15 cellular contexts compared by ENCODE assay signal in genomic region chr1:236458991-236459390, GRCh38.
DNase-seq lines count a peak whose midpoint lies in the region; ATAC-seq and TF ChIP-seq lines count a peak whose summit lies in the region.
"Had no signal": no experiment of that assay in that cellular context is flagged by ENCODE, and none has a peak within 500 bp of the region (broad histone marks: within the 10 kb centered on the region; RNA-seq: fewer than 3 reads in every experiment).

No MANE protein-coding gene starts in this region.

- ATAC-seq in GM19035 (IDR thresholded peaks at IDR 0.05; ENCODE audit: unreplicated experiment), result no peak
- no peak for ATAC-seq in GM21423 (IDR thresholded peaks at IDR 0.05; ENCODE audit: unreplicated experiment)
- ATAC-seq: A549; CD8-positive, alpha-beta T cell had no signal

- H3K36me3 Mint-ChIP-seq in mesothelial cell of epicardium, result peaks cover 14% of the 10 kb centered on the region
- H3K36me3 Mint-ChIP-seq: CD8-positive, alpha-beta T cell had no signal

- no peak overlapping the region for H3K4me3 Mint-ChIP-seq in mesothelial cell of epicardium
- H3K4me3 Mint-ChIP-seq: B cell; CD4-positive, alpha-beta T cell; CD8-positive, alpha-beta T cell had no signal

- DNase-seq in LHCN-M2 (ENCODE audit: low read depth), result peak; percentile 3
- peak; percentile 74 for DNase-seq in NCI-H526 treated with DMSO at 0.1 percent for 48 hours (lab: John Stamatoyannopoulos, UW)
- no peak for DNase-seq in mesothelial cell of epicardium (ENCODE audit: low spot score in 2 of 2, unreplicated experiment in 2 of 2)
- DNase-seq in posterior vena cava (ENCODE audit: low spot score), result no peak
- DNase-seq: AML-193; Caco-2; Calu3; CD4-positive, alpha-beta T cell; CD8-positive, alpha-beta T cell; DMS79 treated with DMSO at 0.1 percent for 48 hours; GF-D8 had no signal

- H3K9me3 Mint-ChIP-seq in mesothelial cell of epicardium, result peaks cover 2% of the 10 kb centered on the region
- H3K9me3 Mint-ChIP-seq: CD4-positive, alpha-beta T cell; CD8-positive, alpha-beta T cell had no signal

- no peaks in the 10 kb centered on the region for H3K27me3 Mint-ChIP-seq in mesothelial cell of epicardium (ENCODE audit: low read depth)

- peak overlapping the region; percentile 14 for H3K27ac Mint-ChIP-seq in mesothelial cell of epicardium
- H3K27ac Mint-ChIP-seq: B cell; CD4-positive, alpha-beta T cell; CD8-positive, alpha-beta T cell had no signal

- no peak for TF ChIP-seq CTCF in mesothelial cell of epicardium (IDR thresholded peaks at IDR 0.05; ENCODE audit: unreplicated experiment)

- H3K4me1 Mint-ChIP-seq in mesothelial cell of epicardium, result peaks cover 26% of the 10 kb centered on the region
- H3K4me1 Mint-ChIP-seq: B cell had no signal

- intact Hi-C loops in posterior vena cava (cut with DNase I), result no loop called here

Comparison
In these comparisons a context has a peak if more than half of its experiments do, and no peak if none do; other contexts are left out.
1. DNase-seq: peak in LHCN-M2 (single experiment) and NCI-H526 treated with DMSO at 0.1 percent for 48 hours (single experiment); none in mesothelial cell of epicardium (0 of 2) and posterior vena cava (single experiment).